Comparison of ENCODE assay signal across 1 cellular context in the genomic region with DNA sequence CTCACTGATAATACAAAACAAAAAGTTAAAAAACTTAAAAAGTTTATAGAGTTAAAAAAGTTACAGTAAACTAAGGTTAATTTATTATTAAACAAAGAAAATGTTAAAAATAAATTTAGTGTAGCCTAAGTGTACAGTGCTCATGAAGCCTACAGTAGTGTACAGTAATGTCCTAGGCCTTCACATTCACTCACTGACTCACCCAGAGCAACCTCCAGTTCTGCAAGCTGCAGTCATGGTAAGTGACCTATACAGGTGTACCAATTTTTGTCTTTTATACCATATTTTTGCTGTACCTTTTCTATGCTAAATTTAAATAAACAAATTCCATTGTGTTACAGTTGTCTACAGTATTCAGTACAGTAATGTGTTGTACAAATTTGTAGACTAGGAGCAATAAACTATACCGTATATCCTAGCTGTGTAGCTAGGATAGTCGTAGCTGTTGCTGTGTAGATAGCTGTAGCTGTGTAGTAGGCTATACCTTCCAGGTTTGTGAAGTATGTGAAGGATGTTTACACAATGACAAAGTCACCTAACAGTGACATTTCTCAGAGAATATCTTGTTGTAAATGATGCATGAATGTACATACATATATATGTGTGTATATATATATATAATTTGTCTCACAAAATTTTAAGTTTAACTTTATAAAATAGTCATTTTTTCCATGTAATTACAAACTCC.
TF ChIP-seq lines count a peak whose summit lies in the region.

No MANE protein-coding gene starts in this region.

TF ChIP-seq in HCT116, 20 proteins besides CTCF, POLR2A, EP300 and RAD21:
- TF ChIP-seq CEBPB (IDR thresholded peaks at IDR 0.05; ENCODE audit: low read depth) (no peak), ZFX (IDR thresholded peaks at IDR 0.05) (no peak), YY1 (IDR thresholded peaks at IDR 0.05; ENCODE audit: extremely low read depth, insufficient replicate concordance, low read depth, low read length) (no peak), FOSL1 (IDR thresholded peaks at IDR 0.05; ENCODE audit: low read depth) (no peak), EGR1 (IDR thresholded peaks at IDR 0.05; ENCODE audit: low read depth) (no peak), JUND (IDR thresholded peaks at IDR 0.05) (no peak), ZNF274 (IDR thresholded peaks at IDR 0.05; ENCODE audit: low read depth, low read length) (no peak), SIN3A (IDR thresholded peaks at IDR 0.05; ENCODE audit: low read depth) (no peak), REST (IDR thresholded peaks at IDR 0.05; ENCODE audit: low read depth) (no peak), SRF (IDR thresholded peaks at IDR 0.05; ENCODE audit: low read depth) (no peak), CBX3 (IDR thresholded peaks at IDR 0.05; ENCODE audit: low read depth) (no peak), POLR2AphosphoS5 (IDR thresholded peaks at IDR 0.05; ENCODE audit: low read depth, low read length) (no peak), ELF1 (IDR thresholded peaks at IDR 0.05; ENCODE audit: borderline replicate concordance, low read depth) (no peak), EZH2 (IDR thresholded peaks at IDR 0.05) (no peak), EZH2phosphoT487 (IDR thresholded peaks at IDR 0.05; ENCODE audit: borderline replicate concordance) (no peak), SP1 (IDR thresholded peaks at IDR 0.05; ENCODE audit: low read depth) (no peak), TCF7L2 (IDR thresholded peaks at IDR 0.05; ENCODE audit: borderline replicate concordance, extremely low read depth, insufficient read depth, insufficient read length) (no peak)
- TF ChIP-seq, protein P1, sequence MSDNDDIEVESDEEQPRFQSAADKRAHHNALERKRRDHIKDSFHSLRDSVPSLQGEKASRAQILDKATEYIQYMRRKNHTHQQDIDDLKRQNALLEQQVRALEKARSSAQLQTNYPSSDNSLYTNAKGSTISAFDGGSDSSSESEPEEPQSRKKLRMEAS (IDR thresholded peaks at IDR 0.05): no peak
- TF ChIP-seq, protein P2, sequence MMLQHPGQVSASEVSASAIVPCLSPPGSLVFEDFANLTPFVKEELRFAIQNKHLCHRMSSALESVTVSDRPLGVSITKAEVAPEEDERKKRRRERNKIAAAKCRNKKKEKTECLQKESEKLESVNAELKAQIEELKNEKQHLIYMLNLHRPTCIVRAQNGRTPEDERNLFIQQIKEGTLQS (IDR thresholded peaks at IDR 0.05): no peak
- TF ChIP-seq, protein P3, sequence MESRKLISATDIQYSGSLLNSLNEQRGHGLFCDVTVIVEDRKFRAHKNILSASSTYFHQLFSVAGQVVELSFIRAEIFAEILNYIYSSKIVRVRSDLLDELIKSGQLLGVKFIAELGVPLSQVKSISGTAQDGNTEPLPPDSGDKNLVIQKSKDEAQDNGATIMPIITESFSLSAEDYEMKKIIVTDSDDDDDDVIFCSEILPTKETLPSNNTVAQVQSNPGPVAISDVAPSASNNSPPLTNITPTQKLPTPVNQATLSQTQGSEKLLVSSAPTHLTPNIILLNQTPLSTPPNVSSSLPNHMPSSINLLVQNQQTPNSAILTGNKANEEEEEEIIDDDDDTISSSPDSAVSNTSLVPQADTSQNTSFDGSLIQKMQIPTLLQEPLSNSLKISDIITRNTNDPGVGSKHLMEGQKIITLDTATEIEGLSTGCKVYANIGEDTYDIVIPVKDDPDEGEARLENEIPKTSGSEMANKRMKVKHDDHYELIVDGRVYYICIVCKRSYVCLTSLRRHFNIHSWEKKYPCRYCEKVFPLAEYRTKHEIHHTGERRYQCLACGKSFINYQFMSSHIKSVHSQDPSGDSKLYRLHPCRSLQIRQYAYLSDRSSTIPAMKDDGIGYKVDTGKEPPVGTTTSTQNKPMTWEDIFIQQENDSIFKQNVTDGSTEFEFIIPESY (IDR thresholded peaks at IDR 0.05; ENCODE audit: extremely low read depth, insufficient replicate concordance, low read length): no peak
TF ChIP-seq in HCT116: peak in this region for 0.
